ENCODE assay signal across 16 cellular contexts in the genomic region with DNA sequence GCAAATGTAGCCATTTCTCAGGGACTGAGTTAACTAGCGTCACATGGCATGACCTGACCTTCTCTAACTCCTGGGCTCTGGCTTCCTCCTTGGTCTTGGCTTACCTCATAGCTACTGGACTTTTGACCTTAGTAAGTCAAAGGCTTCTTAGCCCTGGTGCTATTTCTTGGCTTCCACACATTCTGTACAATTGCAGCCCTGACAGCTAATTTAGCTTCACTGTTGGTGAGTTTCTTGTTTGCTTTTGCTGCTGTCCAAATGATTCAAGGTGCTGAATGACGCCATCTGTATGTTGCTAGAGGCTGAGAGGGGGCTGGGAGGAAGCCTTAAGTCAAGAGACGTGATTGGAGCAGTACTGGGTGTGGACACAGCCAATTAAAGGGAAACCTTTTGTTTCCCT.
DNase-seq lines count a peak whose midpoint lies in the region; FAIRE-seq and TF ChIP-seq lines count a peak whose summit lies in the region.
"Had no signal": no experiment of that assay in that cellular context is flagged by ENCODE, and none has a peak within 500 bp of the region (broad histone marks: within the 10 kb centered on the region; RNA-seq: fewer than 3 reads in every experiment).

No MANE protein-coding gene starts in this region.

- no peaks in the 10 kb centered on the region for H3K9me3 Mint-ChIP-seq in MCF 10A (ENCODE audit: unreplicated experiment)
- H3K9me3 Mint-ChIP-seq: activated naive CD4-positive, alpha-beta T cell treated with anti-CD3 and anti-CD28 coated beads, Interleukin-2, amount 50 U/mL, for 24 hours had no signal

- H3K36me3 ChIP-seq in breast epithelium, result no peaks in the 10 kb centered on the region
- no peaks in the 10 kb centered on the region for H3K36me3 ChIP-seq in small intestine (ENCODE audit: control insufficient read depth in 2 of 2, insufficient read depth in 2 of 2, low read length in 2 of 2)
- H3K36me3 ChIP-seq: tibial nerve had no signal

- H3K27me3 ChIP-seq in breast epithelium, result no peaks in the 10 kb centered on the region
- H3K27me3 ChIP-seq in small intestine (ENCODE audit: control insufficient read depth in 2 of 2, insufficient read depth in 2 of 2, low read length in 2 of 2), result no peaks in the 10 kb centered on the region
- H3K27me3 ChIP-seq: tibial nerve had no signal

- TF ChIP-seq CTCF in MCF 10A (IDR thresholded peaks at IDR 0.05; ENCODE audit: unreplicated experiment), result no peak
- no peak for TF ChIP-seq CTCF in breast epithelium (IDR thresholded peaks at IDR 0.05)
- no peak for TF ChIP-seq CTCF in foreskin fibroblast (IDR thresholded peaks at IDR 0.05; ENCODE audit: low read depth, low read length)

- H3K36me3 Mint-ChIP-seq in MCF 10A (ENCODE audit: insufficient read depth, unreplicated experiment), result peaks cover 7% of the 10 kb centered on the region
- H3K36me3 Mint-ChIP-seq: activated naive CD4-positive, alpha-beta T cell treated with anti-CD3 and anti-CD28 coated beads, Interleukin-2, amount 50 U/mL, for 24 hours had no signal

- DNase-seq in MCF 10A (ENCODE audit: unreplicated experiment) (peak; percentile 28), breast epithelium (ENCODE audit: low spot score in 2 of 2) (no peak), OCI-M1 (lab: John Stamatoyannopoulos, UW) (peak; percentile 20), foreskin fibroblast (peak; percentile 41 to 60), small intestine (peak; percentile 70), ureter (ENCODE audit: low spot score) (no peak), NCI-H2107 (lab: John Stamatoyannopoulos, UW) (no peak)
- DNase-seq in activated CD8-positive, alpha-beta memory T cell treated with anti-CD3 and anti-CD28 coated beads for 24 hours, result no peak
- DNase-seq: activated CD4-positive, alpha-beta T cell treated with anti-CD3 and anti-CD28 coated beads, Interleukin-2, amount 10 ng/mL, durations not matched to agents 24 days and 14 days; GF-D8; H7; NCI-H1048; psoas muscle had no signal

- intact Hi-C loops in MCF 10A (cut with micrococcal nuclease), result no loop called here
- intact Hi-C loops in breast epithelium (cut with DNase I; ENCODE audit: low total_unique reads), result no loop called here

- no TSS peak for BruUV-seq in MCF 10A (replicated peaks; lab: Mats Ljungman, UMichigan)

- no peak for FAIRE-seq in small intestine (lab: Jason Lieb, UNC)
- FAIRE-seq: endometrium had no signal

- 28 to 53% (median 32%) methylated on average over 3 of the region's 3 CpGs for WGBS in small intestine, 3 donors

- H3K4me1 ChIP-seq in breast epithelium, result no peaks in the 10 kb centered on the region
- H3K4me1 ChIP-seq in small intestine (ENCODE audit: control insufficient read depth in 2 of 2, insufficient read depth in 1 of 2, low read depth in 1 of 2, low read length in 1 of 2), result no peaks in the 10 kb centered on the region
- H3K4me1 ChIP-seq: psoas muscle had no signal

- H3K4me3 ChIP-seq in breast epithelium, result no peak overlapping the region
- no peak overlapping the region for H3K4me3 ChIP-seq in foreskin fibroblast (ENCODE audit: low read depth in 1 of 2, low read length in 2 of 2)
- no peak overlapping the region for H3K4me3 ChIP-seq in small intestine (ENCODE audit: low read depth in 1 of 2, low read length in 2 of 2)
- H3K4me3 ChIP-seq: psoas muscle, tibial nerve had no signal

- no peak overlapping the region for H3K4me3 Mint-ChIP-seq in MCF 10A (ENCODE audit: unreplicated experiment)
- H3K4me3 Mint-ChIP-seq: activated CD4-positive, alpha-beta T cell treated with anti-CD3 and anti-CD28 coated beads, Interleukin-2, amount 10 ng/mL, durations not matched to agents 24 days and 14 days; activated naive CD4-positive, alpha-beta T cell treated with anti-CD3 and anti-CD28 coated beads, Interleukin-2, amount 50 U/mL, for 24 hours had no signal

- H3K27me3 Mint-ChIP-seq in MCF 10A (ENCODE audit: insufficient read depth, unreplicated experiment), result no peaks in the 10 kb centered on the region
- H3K27me3 Mint-ChIP-seq: activated CD4-positive, alpha-beta T cell treated with anti-CD3 and anti-CD28 coated beads, Interleukin-2, amount 10 ng/mL, durations not matched to agents 24 days and 14 days; activated naive CD4-positive, alpha-beta T cell treated with anti-CD3 and anti-CD28 coated beads, Interleukin-2, amount 50 U/mL, for 24 hours had no signal

- POLR2A ChIA-PET in MCF 10A (lab: Yijun Ruan, JAX), result no interaction called here

- TF ChIP-seq POLR2A in breast epithelium (IDR thresholded peaks at IDR 0.05), result no peak

- peaks cover 9% of the 10 kb centered on the region for H3K4me1 Mint-ChIP-seq in MCF 10A (ENCODE audit: insufficient read depth, unreplicated experiment)
- H3K4me1 Mint-ChIP-seq: activated CD4-positive, alpha-beta T cell treated with anti-CD3 and anti-CD28 coated beads, Interleukin-2, amount 10 ng/mL, durations not matched to agents 24 days and 14 days; activated naive CD4-positive, alpha-beta T cell treated with anti-CD3 and anti-CD28 coated beads, Interleukin-2, amount 50 U/mL, for 24 hours had no signal

- CTCF ChIA-PET in MCF 10A (lab: Yijun Ruan, JAX), result interaction anchor here (0.7 kb wide), 1 partner anchor 490 kb away, joined by 3 read pairs; no protein-coding TSS in a partner anchor

- no peak overlapping the region for H3K27ac Mint-ChIP-seq in MCF 10A (ENCODE audit: low read depth, unreplicated experiment)
- H3K27ac Mint-ChIP-seq: activated CD4-positive, alpha-beta T cell treated with anti-CD3 and anti-CD28 coated beads, Interleukin-2, amount 10 ng/mL, durations not matched to agents 24 days and 14 days; activated naive CD4-positive, alpha-beta T cell treated with anti-CD3 and anti-CD28 coated beads, Interleukin-2, amount 50 U/mL, for 24 hours had no signal

- H3K9me3 ChIP-seq in breast epithelium (no peaks in the 10 kb centered on the region), small intestine (ENCODE audit: control insufficient read depth, low read depth) (no peaks in the 10 kb centered on the region)
- H3K9me3 ChIP-seq: psoas muscle, tibial nerve had no signal

- no peak overlapping the region for H3K27ac ChIP-seq in breast epithelium
- H3K27ac ChIP-seq in small intestine (ENCODE audit: low read depth in 1 of 2, low read length in 1 of 2), result no peak overlapping the region
- H3K27ac ChIP-seq: psoas muscle, tibial nerve had no signal

Comparison
In these comparisons a context has a peak if more than half of its experiments do, and no peak if none do; other contexts are left out.
1. DNase-seq: peak in MCF 10A (single experiment), OCI-M1 (single experiment), foreskin fibroblast (2 of 2) and small intestine (single experiment); none in breast epithelium (0 of 2), ureter (single experiment), activated CD8-positive, alpha-beta memory T cell treated with anti-CD3 and anti-CD28 coated beads for 24 hours (single experiment) and NCI-H2107 (single experiment).